12 cellular contexts compared by ENCODE assay signal in genomic region chr2:109350526-109350925, GRCh38.
DNase-seq lines count a peak whose midpoint lies in the region; TF ChIP-seq lines count a peak whose summit lies in the region.
"Had no signal": no experiment of that assay in that cellular context is flagged by ENCODE, and none has a peak within 500 bp of the region (broad histone marks: within the 10 kb centered on the region; RNA-seq: fewer than 3 reads in every experiment).

No MANE protein-coding gene starts in this region.

- H3K9me2 ChIP-seq in GM23248 (ENCODE audit: insufficient read depth): no peaks in the 10 kb centered on the region

- peaks cover 0 to 47% (median 28%) of the 10 kb centered on the region in 11 experiments; a peak in 19 of 22 replicates for H3K36me3 ChIP-seq in BLaER1 treated with 17β-estradiol and CSF1 and Interleukin-3, amounts not matched to agents 10 nM and 100 nM
- H3K36me3 ChIP-seq in GM23248 (ENCODE audit: low read depth): no peaks in the 10 kb centered on the region
- no peaks in the 10 kb centered on the region for H3K36me3 ChIP-seq in osteoblast (ENCODE audit: insufficient read depth, low read length)

- peaks cover 70 to 94% (median 80%) of the 10 kb centered on the region in 10 experiments for H3K4me1 ChIP-seq in BLaER1 treated with 17β-estradiol and CSF1 and Interleukin-3, amounts not matched to agents 10 nM and 100 nM
- H3K4me1 ChIP-seq in GM23248 (ENCODE audit: insufficient read depth) (peaks cover 14% of the 10 kb centered on the region), osteoblast (ENCODE audit: insufficient read depth, low read length) (peaks cover 25% of the 10 kb centered on the region)

- peaks cover 0 to 100% (median 96%) of the 10 kb centered on the region in 11 experiments; a peak in 19 of 22 replicates for H4K20me1 ChIP-seq in BLaER1 treated with 17β-estradiol and CSF1 and Interleukin-3, amounts not matched to agents 10 nM and 100 nM
- no peaks in the 10 kb centered on the region for H4K20me1 ChIP-seq in GM23248 (ENCODE audit: insufficient read depth)
- peaks cover 3% of the 10 kb centered on the region for H4K20me1 ChIP-seq in osteoblast (ENCODE audit: insufficient read depth, low read length)

- in situ Hi-C loops in GM23248 (cut with MboI): no loop called here

- H3K27me3 ChIP-seq in BLaER1 treated with 17β-estradiol and CSF1 and Interleukin-3, amounts not matched to agents 10 nM and 100 nM: no peaks in the 10 kb centered on the region
- H3K27me3 ChIP-seq in GM23248 (replicated peaks; ENCODE audit: insufficient read depth) (no peaks in the 10 kb centered on the region), osteoblast (ENCODE audit: insufficient read depth, low read length) (no peaks in the 10 kb centered on the region)

- H3F3A ChIP-seq in GM23248 (ENCODE audit: insufficient read depth): peaks cover 16% of the 10 kb centered on the region

- H3K79me2 ChIP-seq in GM23248 (ENCODE audit: insufficient read depth): 0 out of 2 replicates have a peak, but pooled peaks cover 3% of the 10 kb centered on the region
- peaks cover 17% of the 10 kb centered on the region for H3K79me2 ChIP-seq in osteoblast (ENCODE audit: insufficient read depth, low read length)

- TF ChIP-seq CTCF in osteoblast (IDR thresholded peaks at IDR 0.05; ENCODE audit: extremely low read depth, low read depth, low read length): no peak

- WGBS in GM23248 (ENCODE audit: low coverage in 1 of 2, low lambda C conversion rate in 2 of 2, missing lambda C conversion rate in 2 of 2), 2 experiments: 76% methylated on average over 8 of the region's 8 CpGs

- H3K9me3 ChIP-seq in BLaER1 treated with 17β-estradiol and CSF1 and Interleukin-3, amounts not matched to agents 10 nM and 100 nM (replicated peaks in 1 of 11): peaks cover 0 to 19% (median 6%) of the 10 kb centered on the region in 11 experiments; a peak in 6 of 22 replicates
- H3K9me3 ChIP-seq in GM23248 (ENCODE audit: low read depth) (no peaks in the 10 kb centered on the region), osteoblast (ENCODE audit: low read depth, low read length) (no peaks in the 10 kb centered on the region)

- no peak overlapping the region; a peak in 1 of 20 replicates for H3K4me3 ChIP-seq in BLaER1 treated with 17β-estradiol and CSF1 and Interleukin-3, amounts not matched to agents 10 nM and 100 nM
- H3K4me3 ChIP-seq in GM23248: no peak overlapping the region
- no peak overlapping the region for H3K4me3 ChIP-seq in osteoblast (ENCODE audit: insufficient read depth, low read length)

- peak overlapping the region in 8 of 11 experiments; percentile 5 to 70 (median 60); a peak in 13 of 22 replicates for H3K9ac ChIP-seq in BLaER1 treated with 17β-estradiol and CSF1 and Interleukin-3, amounts not matched to agents 10 nM and 100 nM
- H3K9ac ChIP-seq in GM23248: peak overlapping the region; percentile 61

- peak overlapping the region in 9 of 11 experiments; percentile 6 to 82 (median 67); a peak in 17 of 22 replicates for H3K27ac ChIP-seq in BLaER1 treated with 17β-estradiol and CSF1 and Interleukin-3, amounts not matched to agents 10 nM and 100 nM
- H3K27ac ChIP-seq in GM23248 (peak overlapping the region; percentile 44), osteoblast (ENCODE audit: low read depth, low read length) (peak overlapping the region; percentile 75)

- H2AFZ ChIP-seq in GM23248 (no peak overlapping the region), osteoblast (ENCODE audit: low read length) (no peak overlapping the region)

- H3K4me2 ChIP-seq in BLaER1 treated with 17β-estradiol and CSF1 and Interleukin-3, amounts not matched to agents 10 nM and 100 nM: peak overlapping the region; percentile 82 to 97 (median 93)
- H3K4me2 ChIP-seq in GM23248 (ENCODE audit: unreplicated experiment) (peak overlapping the region; percentile 66), osteoblast (ENCODE audit: insufficient read depth, low read length) (peak overlapping the region; percentile 39)

- peak; percentile 24 for DNase-seq in GM23248
- peak; percentile 53 for DNase-seq in astrocyte of the hippocampus (ENCODE audit: low read depth, low spot score)
- peak; percentile 92 for DNase-seq in osteoblast (ENCODE audit: insufficient read length, low spot score, missing footprints)
- no peak for DNase-seq in NCI-H526 treated with DMSO at 0.1 percent for 48 hours (lab: John Stamatoyannopoulos, UW)
- no peak for DNase-seq in putamen (ENCODE audit: low spot score)
- DNase-seq in HuH-7.5 (ENCODE audit: low spot score): no peak
- no peak for DNase-seq in COLO829 (ENCODE audit: low spot score)
- DNase-seq: CD8-positive, alpha-beta memory T cell; NCI-H1105 treated with DMSO at 0.1 percent for 48 hours; NCI-H524 treated with DMSO at 0.1 percent for 48 hours; retina had no signal

Comparison
In these comparisons a context has a peak if more than half of its experiments do, and no peak if none do; other contexts are left out.
1. H3K4me2 ChIP-seq: peak in every context shown above with its lines; median percentile 93 in BLaER1 treated with 17β-estradiol and CSF1 and Interleukin-3, amounts not matched to agents 10 nM and 100 nM; 66 in GM23248; 39 in osteoblast.
2. DNase-seq: peak in GM23248 (single experiment), astrocyte of the hippocampus (single experiment) and osteoblast (single experiment); none in NCI-H526 treated with DMSO at 0.1 percent for 48 hours (single experiment), putamen (single experiment), HuH-7.5 (single experiment) and COLO829 (single experiment).
3. Peak in every context shown above with its lines, with median percentiles within 50 percentile points of each other: H3K27ac ChIP-seq.